In the genomic region with DNA sequence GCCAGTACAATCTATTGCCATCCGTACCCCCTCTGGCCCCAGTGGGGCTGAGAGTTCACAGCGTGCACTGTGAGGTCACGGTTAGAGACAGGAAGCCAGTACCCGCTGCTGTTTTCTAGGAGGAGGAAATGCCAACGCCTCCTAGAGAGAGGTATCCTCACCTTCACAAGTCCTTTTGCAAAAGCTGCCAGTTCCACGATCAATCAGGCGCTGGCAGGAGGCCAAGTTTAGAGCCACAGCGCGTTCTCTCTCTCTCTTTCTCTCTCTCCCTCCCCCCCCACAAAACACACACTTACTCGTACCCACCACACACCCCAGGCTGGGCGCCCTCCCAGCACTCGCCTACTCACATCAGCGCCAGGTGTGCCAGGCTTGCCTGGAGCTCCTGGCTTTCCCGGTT, we compare ENCODE assay signal across 18 cellular contexts. TPM values are rescaled to one million over a fixed set of nuclear protein-coding genes. Genes with fewer than 3 reads are reported as not detected.
DNase-seq lines count a peak whose midpoint lies in the region; ATAC-seq and TF ChIP-seq lines count a peak whose summit lies in the region.
"Had no signal": no experiment of that assay in that cellular context is flagged by ENCODE, and none has a peak within 500 bp of the region (broad histone marks: within the 10 kb centered on the region; RNA-seq: fewer than 3 reads in every experiment).

No MANE protein-coding gene starts in this region.

- no peaks in the 10 kb centered on the region for H3K79me2 ChIP-seq in osteoblast (ENCODE audit: insufficient read depth, low read length)

- peak; percentile 17 for DNase-seq in HT-29 (ENCODE audit: low spot score)
- peak; percentile 17 for DNase-seq in NCI-H2081 treated with DMSO at 0.1 percent for 48 hours (lab: John Stamatoyannopoulos, UW)
- DNase-seq in SHP77 treated with DMSO at 0.1 percent for 48 hours (lab: John Stamatoyannopoulos, UW) = peak; percentile 4
- peak; percentile 68 for DNase-seq in osteoblast (ENCODE audit: insufficient read length, low spot score, missing footprints)
- DNase-seq in activated CD4-positive, alpha-beta T cell treated with anti-CD3 and anti-CD28 coated beads, Interleukin-2, amount 50 U/mL, for 1 hour = no peak
- DNase-seq in HPDE6-E6E7 (ENCODE audit: extremely low spot score) = no peak
- DNase-seq in NCI-H128 (lab: John Stamatoyannopoulos, UW; ENCODE audit: unreplicated experiment) = no peak
- DNase-seq: activated CD4-positive, alpha-beta T cell treated with anti-CD3 and anti-CD28 coated beads for 48 hours; aorta; CD4-positive, alpha-beta memory T cell; cortex of kidney; Kasumi-1; mesenchymal stem cell; occipital lobe; stimulated activated CD4-positive, alpha-beta T cell treated with anti-CD3 and anti-CD28 coated beads, Interleukin-15, amount 100 ng/mL, for 24 hours; tibial artery had no signal

- H3K4me2 ChIP-seq in osteoblast (ENCODE audit: insufficient read depth, low read length) = no peak overlapping the region

- ATAC-seq in HG03025 (IDR thresholded peaks at IDR 0.05; ENCODE audit: low FRiP score, unreplicated experiment) = no peak

- H3K27ac ChIP-seq in osteoblast (ENCODE audit: low read depth, low read length) = no peak overlapping the region
- H3K27ac ChIP-seq: tibial artery had no signal

- no peaks in the 10 kb centered on the region for H3K9me3 ChIP-seq in osteoblast (ENCODE audit: low read depth, low read length)
- H3K9me3 ChIP-seq: tibial artery had no signal

- TF ChIP-seq CTCF in osteoblast (IDR thresholded peaks at IDR 0.05; ENCODE audit: extremely low read depth, low read depth, low read length) = no peak

- no peak overlapping the region for H2AFZ ChIP-seq in osteoblast (ENCODE audit: low read length)

- H3K36me3 ChIP-seq in osteoblast (ENCODE audit: insufficient read depth, low read length) = no peaks in the 10 kb centered on the region
- H3K36me3 ChIP-seq: tibial artery had no signal

- H3K4me1 ChIP-seq in osteoblast (ENCODE audit: insufficient read depth, low read length) = no peaks in the 10 kb centered on the region

- H4K20me1 ChIP-seq in osteoblast (ENCODE audit: insufficient read depth, low read length) = no peaks in the 10 kb centered on the region

- peaks cover 33% of the 10 kb centered on the region for H3K27me3 ChIP-seq in osteoblast (ENCODE audit: insufficient read depth, low read length)

- H3K4me3 ChIP-seq in osteoblast (ENCODE audit: insufficient read depth, low read length) = no peak overlapping the region
- H3K4me3 ChIP-seq: tibial artery had no signal

RNA-seq across cellular contexts. Expression of a gene that starts 22.4 kb away (rescaled TPM):
- not detected in 2 replicates for total RNA-seq in HT-29 (2014; rRNA removed; shearing (Covaris generic))
- not detected in 2 replicates for total RNA-seq in osteoblast
- total RNA-seq: activated T-helper 2 cell treated with anti-CD3 and anti-CD28 coated beads, Interferon-gamma antibody, Interleukin-2, Interleukin-4, amounts not matched to agents 10 μg/mL and 5 μg/mL and 100 μg/mL, durations not matched to agents 14 hours and 24 hours and 36 hours; aorta; CD4-positive, alpha-beta memory T cell had no signal

Comparison
In these comparisons a context has a peak if more than half of its experiments do, and no peak if none do; other contexts are left out.
1. DNase-seq: peak in HT-29 (single experiment), NCI-H2081 treated with DMSO at 0.1 percent for 48 hours (single experiment), SHP77 treated with DMSO at 0.1 percent for 48 hours (single experiment) and osteoblast (single experiment); none in activated CD4-positive, alpha-beta T cell treated with anti-CD3 and anti-CD28 coated beads, Interleukin-2, amount 50 U/mL, for 1 hour (single experiment), HPDE6-E6E7 (single experiment) and NCI-H128 (single experiment).